Comparison of ENCODE assay signal across 1 cellular context in genomic region chr20:53980101-53980500, GRCh38.
TF ChIP-seq lines count a peak whose summit lies in the region.

No MANE protein-coding gene starts in this region.

TF ChIP-seq in HepG2, 621 proteins besides CTCF, POLR2A, EP300 and RAD21 (continued from another document):
- TF ChIP-seq, protein P1, sequence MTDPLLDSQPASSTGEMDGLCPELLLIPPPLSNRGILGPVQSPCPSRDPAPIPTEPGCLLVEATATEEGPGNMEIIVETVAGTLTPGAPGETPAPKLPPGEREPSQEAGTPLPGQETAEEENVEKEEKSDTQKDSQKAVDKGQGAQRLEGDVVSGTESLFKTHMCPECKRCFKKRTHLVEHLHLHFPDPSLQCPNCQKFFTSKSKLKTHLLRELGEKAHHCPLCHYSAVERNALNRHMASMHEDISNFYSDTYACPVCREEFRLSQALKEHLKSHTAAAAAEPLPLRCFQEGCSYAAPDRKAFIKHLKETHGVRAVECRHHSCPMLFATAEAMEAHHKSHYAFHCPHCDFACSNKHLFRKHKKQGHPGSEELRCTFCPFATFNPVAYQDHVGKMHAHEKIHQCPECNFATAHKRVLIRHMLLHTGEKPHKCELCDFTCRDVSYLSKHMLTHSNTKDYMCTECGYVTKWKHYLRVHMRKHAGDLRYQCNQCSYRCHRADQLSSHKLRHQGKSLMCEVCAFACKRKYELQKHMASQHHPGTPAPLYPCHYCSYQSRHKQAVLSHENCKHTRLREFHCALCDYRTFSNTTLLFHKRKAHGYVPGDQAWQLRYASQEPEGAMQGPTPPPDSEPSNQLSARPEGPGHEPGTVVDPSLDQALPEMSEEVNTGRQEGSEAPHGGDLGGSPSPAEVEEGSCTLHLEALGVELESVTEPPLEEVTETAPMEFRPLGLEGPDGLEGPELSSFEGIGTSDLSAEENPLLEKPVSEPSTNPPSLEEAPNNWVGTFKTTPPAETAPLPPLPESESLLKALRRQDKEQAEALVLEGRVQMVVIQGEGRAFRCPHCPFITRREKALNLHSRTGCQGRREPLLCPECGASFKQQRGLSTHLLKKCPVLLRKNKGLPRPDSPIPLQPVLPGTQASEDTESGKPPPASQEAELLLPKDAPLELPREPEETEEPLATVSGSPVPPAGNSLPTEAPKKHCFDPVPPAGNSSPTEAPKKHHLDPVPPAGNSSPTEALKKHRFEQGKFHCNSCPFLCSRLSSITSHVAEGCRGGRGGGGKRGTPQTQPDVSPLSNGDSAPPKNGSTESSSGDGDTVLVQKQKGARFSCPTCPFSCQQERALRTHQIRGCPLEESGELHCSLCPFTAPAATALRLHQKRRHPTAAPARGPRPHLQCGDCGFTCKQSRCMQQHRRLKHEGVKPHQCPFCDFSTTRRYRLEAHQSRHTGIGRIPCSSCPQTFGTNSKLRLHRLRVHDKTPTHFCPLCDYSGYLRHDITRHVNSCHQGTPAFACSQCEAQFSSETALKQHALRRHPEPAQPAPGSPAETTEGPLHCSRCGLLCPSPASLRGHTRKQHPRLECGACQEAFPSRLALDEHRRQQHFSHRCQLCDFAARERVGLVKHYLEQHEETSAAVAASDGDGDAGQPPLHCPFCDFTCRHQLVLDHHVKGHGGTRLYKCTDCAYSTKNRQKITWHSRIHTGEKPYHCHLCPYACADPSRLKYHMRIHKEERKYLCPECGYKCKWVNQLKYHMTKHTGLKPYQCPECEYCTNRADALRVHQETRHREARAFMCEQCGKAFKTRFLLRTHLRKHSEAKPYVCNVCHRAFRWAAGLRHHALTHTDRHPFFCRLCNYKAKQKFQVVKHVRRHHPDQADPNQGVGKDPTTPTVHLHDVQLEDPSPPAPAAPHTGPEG (CRISPR knock-in tag; IDR thresholded peaks at IDR 0.05): no peak
